ENCODE assay signal across 1 cellular context in genomic region chr19:1905071-1905862, GRCh38.
TF ChIP-seq lines count a peak whose summit lies in the region.

ADAT3 (plus strand) TSS chr19:1905399; CDS start chr19:1912048, 6,649 bp downstream.
A gene with protein sequence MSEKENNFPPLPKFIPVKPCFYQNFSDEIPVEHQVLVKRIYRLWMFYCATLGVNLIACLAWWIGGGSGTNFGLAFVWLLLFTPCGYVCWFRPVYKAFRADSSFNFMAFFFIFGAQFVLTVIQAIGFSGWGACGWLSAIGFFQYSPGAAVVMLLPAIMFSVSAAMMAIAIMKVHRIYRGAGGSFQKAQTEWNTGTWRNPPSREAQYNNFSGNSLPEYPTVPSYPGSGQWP (plus strand): TSS chr19:1905399. CDS start chr19:1915020, 9,621 bp downstream.

TF ChIP-seq in HEK293, 187 proteins besides CTCF, POLR2A, EP300 and RAD21 (continued from another document):
- TF ChIP-seq ZSCAN4 (tag by site-specific recombination; IDR thresholded peaks at IDR 0.05) (no peak; the same call in 1 of the 2 replicates), ZNF26 (tag by site-specific recombination; IDR thresholded peaks at IDR 0.05) (no peak), ZNF174 (tag by site-specific recombination; IDR thresholded peaks at IDR 0.05) (no peak), ZNF510 (tag by site-specific recombination; IDR thresholded peaks at IDR 0.05; ENCODE audit: insufficient replicate concordance) (no peak), SP2 (tag by site-specific recombination; IDR thresholded peaks at IDR 0.05) (peak; percentile 94), INSM2 (tag by site-specific recombination; IDR thresholded peaks at IDR 0.05) (no peak), ZNF37A (tag by site-specific recombination; IDR thresholded peaks at IDR 0.05) (no peak), ZNF311 (tag by site-specific recombination; IDR thresholded peaks at IDR 0.05; ENCODE audit: borderline replicate concordance) (no peak), ZNF175 (tag by site-specific recombination; IDR thresholded peaks at IDR 0.05) (no peak), ZBTB6 (tag by site-specific recombination; IDR thresholded peaks at IDR 0.05) (no peak), ZNF10 (tag by site-specific recombination; IDR thresholded peaks at IDR 0.05) (no peak), SCRT2 (tag by site-specific recombination; IDR thresholded peaks at IDR 0.05) (no peak), ZNF701 (tag by site-specific recombination; IDR thresholded peaks at IDR 0.05) (no peak), IKZF3 (tag by site-specific recombination; IDR thresholded peaks at IDR 0.05) (peak; percentile 40; the same call in 1 of the 2 replicates), ZNF23 (tag by site-specific recombination; IDR thresholded peaks at IDR 0.05; ENCODE audit: borderline replicate concordance) (no peak), ZNF19 (tag by site-specific recombination; IDR thresholded peaks at IDR 0.05; ENCODE audit: low read depth) (no peak), ZNF624 (tag by site-specific recombination; IDR thresholded peaks at IDR 0.05) (no peak), ZIC2 (tag by site-specific recombination; IDR thresholded peaks at IDR 0.05) (peak; percentile 49), ZFP41 (tag by site-specific recombination; IDR thresholded peaks at IDR 0.05; ENCODE audit: borderline replicate concordance) (no peak), BCL11B (tag by site-specific recombination; IDR thresholded peaks at IDR 0.05; ENCODE audit: low read depth) (no peak), ZSCAN5A (tag by site-specific recombination; IDR thresholded peaks at IDR 0.05) (no peak), KLF9 (tag by site-specific recombination; IDR thresholded peaks at IDR 0.05; ENCODE audit: low read depth) (peak; percentile 97), ZNF777 (tag by site-specific recombination; IDR thresholded peaks at IDR 0.05; ENCODE audit: borderline replicate concordance) (no peak), YY1 (tag by site-specific recombination; IDR thresholded peaks at IDR 0.05) (peak; percentile 56; the same call in 1 of the 2 replicates), TCF7L2 (IDR thresholded peaks at IDR 0.05; ENCODE audit: borderline replicate concordance, low read depth, low read length) (no peak), ZNF324 (tag by site-specific recombination; IDR thresholded peaks at IDR 0.05) (peak; percentile 48), ZNF146 (tag by site-specific recombination; IDR thresholded peaks at IDR 0.05) (peak; percentile 8; the same call in 1 of the 2 replicates), ZNF549 (tag by site-specific recombination; IDR thresholded peaks at IDR 0.05) (no peak), RBAK (tag by site-specific recombination; IDR thresholded peaks at IDR 0.05) (no peak), ZNF280C (tag by site-specific recombination; IDR thresholded peaks at IDR 0.05) (no peak), ZNF169 (tag by site-specific recombination; IDR thresholded peaks at IDR 0.05) (no peak), GLIS1 (tag by site-specific recombination; IDR thresholded peaks at IDR 0.05) (peak; percentile 51; the same call in 1 of the 2 replicates)
- TF ChIP-seq, protein P1, sequence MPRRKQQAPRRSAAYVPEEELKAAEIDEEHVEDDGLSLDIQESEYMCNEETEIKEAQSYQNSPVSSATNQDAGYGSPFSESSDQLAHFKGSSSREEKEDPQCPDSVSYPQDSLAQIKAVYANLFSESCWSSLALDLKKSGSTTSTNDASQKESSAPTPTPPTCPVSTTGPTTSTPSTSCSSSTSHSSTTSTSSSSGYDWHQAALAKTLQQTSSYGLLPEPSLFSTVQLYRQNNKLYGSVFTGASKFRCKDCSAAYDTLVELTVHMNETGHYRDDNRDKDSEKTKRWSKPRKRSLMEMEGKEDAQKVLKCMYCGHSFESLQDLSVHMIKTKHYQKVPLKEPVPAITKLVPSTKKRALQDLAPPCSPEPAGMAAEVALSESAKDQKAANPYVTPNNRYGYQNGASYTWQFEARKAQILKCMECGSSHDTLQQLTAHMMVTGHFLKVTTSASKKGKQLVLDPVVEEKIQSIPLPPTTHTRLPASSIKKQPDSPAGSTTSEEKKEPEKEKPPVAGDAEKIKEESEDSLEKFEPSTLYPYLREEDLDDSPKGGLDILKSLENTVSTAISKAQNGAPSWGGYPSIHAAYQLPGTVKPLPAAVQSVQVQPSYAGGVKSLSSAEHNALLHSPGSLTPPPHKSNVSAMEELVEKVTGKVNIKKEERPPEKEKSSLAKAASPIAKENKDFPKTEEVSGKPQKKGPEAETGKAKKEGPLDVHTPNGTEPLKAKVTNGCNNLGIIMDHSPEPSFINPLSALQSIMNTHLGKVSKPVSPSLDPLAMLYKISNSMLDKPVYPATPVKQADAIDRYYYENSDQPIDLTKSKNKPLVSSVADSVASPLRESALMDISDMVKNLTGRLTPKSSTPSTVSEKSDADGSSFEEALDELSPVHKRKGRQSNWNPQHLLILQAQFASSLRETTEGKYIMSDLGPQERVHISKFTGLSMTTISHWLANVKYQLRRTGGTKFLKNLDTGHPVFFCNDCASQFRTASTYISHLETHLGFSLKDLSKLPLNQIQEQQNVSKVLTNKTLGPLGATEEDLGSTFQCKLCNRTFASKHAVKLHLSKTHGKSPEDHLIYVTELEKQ (tag by site-specific recombination; IDR thresholded peaks at IDR 0.05; ENCODE audit: borderline replicate concordance) = no peak
- TF ChIP-seq, protein P2, sequence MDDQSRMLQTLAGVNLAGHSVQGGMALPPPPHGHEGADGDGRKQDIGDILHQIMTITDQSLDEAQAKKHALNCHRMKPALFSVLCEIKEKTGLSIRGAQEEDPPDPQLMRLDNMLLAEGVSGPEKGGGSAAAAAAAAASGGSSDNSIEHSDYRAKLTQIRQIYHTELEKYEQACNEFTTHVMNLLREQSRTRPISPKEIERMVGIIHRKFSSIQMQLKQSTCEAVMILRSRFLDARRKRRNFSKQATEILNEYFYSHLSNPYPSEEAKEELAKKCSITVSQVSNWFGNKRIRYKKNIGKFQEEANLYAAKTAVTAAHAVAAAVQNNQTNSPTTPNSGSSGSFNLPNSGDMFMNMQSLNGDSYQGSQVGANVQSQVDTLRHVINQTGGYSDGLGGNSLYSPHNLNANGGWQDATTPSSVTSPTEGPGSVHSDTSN (CRISPR knock-in tag; IDR thresholded peaks at IDR 0.05) = no peak
